ENCODE assay signal across 25 cellular contexts in the genomic region with DNA sequence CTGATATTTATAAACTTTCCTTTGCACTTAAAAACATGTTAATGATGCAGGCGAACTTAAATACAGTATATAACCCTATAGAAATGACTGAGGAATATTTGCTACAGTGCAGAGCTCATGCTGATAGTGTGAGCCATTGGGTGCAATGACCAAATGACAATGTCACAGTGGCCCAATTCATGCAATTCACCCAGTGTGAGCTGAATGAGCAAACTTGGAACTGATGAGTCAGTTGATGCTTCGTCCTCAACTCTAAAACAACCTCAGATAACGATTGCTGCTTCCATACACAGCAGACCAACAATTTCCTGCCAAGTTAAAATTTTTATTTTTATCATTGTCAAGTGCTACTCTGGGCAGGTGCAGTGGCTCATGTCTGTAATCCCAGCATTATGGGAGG. TPM values are rescaled to one million over a fixed set of nuclear protein-coding genes. Genes with fewer than 3 reads are reported as not detected.
DNase-seq lines count a peak whose midpoint lies in the region; ATAC-seq lines count a peak whose summit lies in the region.
"Had no signal": no experiment of that assay in that cellular context is flagged by ENCODE, and none has a peak within 500 bp of the region (broad histone marks: within the 10 kb centered on the region; RNA-seq: fewer than 3 reads in every experiment).

No MANE protein-coding gene starts in this region.

- peak overlapping the region; percentile 59 for H3K27ac Mint-ChIP-seq in activated naive CD4-positive, alpha-beta T cell treated with anti-CD3 and anti-CD28 coated beads, Interleukin-2, amount 50 U/mL, for 24 hours
- peak overlapping the region; percentile 84 for H3K27ac Mint-ChIP-seq in activated CD4-positive, alpha-beta memory T cell treated with anti-CD3 and anti-CD28 coated beads, Interleukin-2, amount 10 ng/mL, durations not matched to agents 7 days and 5 days
- peak overlapping the region; percentile 46 for H3K27ac Mint-ChIP-seq in activated naive CD8-positive, alpha-beta T cell treated with anti-CD3 and anti-CD28 coated beads for 36 hours
- H3K27ac Mint-ChIP-seq in stimulated activated naive CD8-positive, alpha-beta T cell treated with anti-CD3 and anti-CD28 coated beads, Interleukin-15, Interleukin-2, amounts not matched to agents 100 ng/mL and 50 ng/mL, for 24 hours = peak overlapping the region; percentile 36
- H3K27ac Mint-ChIP-seq: activated B cell treated with CpG ODN at 0.5 μM for 24 hours; dendritic cell treated with granulocyte-macrophage colony-stimulating factor and Interleukin-4, amounts not matched to agents 40 ng/mL and 50 ng/mL, for 4 days; H9 had no signal

- DNase-seq in activated naive CD4-positive, alpha-beta T cell (lab: John Stamatoyannopoulos, UW) = no peak
- DNase-seq in activated CD4-positive, alpha-beta memory T cell treated with anti-CD3 and anti-CD28 coated beads, Interleukin-2, amount 10 ng/mL, durations not matched to agents 7 days and 5 days = peak; percentile 61
- DNase-seq in activated naive CD8-positive, alpha-beta T cell treated with anti-CD3 and anti-CD28 coated beads for 36 hours = no peak
- DNase-seq in NCI-H2029 treated with DMSO at 0.1 percent for 48 hours (lab: John Stamatoyannopoulos, UW) = no peak
- DNase-seq: activated B cell treated with CpG ODN at 0.5 μM for 24 hours; activated CD8-positive, alpha-beta memory T cell treated with anti-CD3 and anti-CD28 coated beads, Interleukin-2, amount 50 U/mL, for 4 hours; activated gamma-delta T cell treated with Interleukin-2 at 50 U/mL for 16 hours; Calu3; caudate nucleus; DMS79 treated with DMSO at 0.1 percent for 48 hours; esophagus squamous epithelium; foreskin melanocyte; H9; NCI-H2171; NCI-H524 treated with DMSO at 0.1 percent for 48 hours; ovary; retina; Right ventricle myocardium superior; small intestine; T-helper 9 cell had no signal

- no peaks in the 10 kb centered on the region for H3K27me3 Mint-ChIP-seq in activated naive CD4-positive, alpha-beta T cell treated with anti-CD3 and anti-CD28 coated beads, Interleukin-2, amount 50 U/mL, for 24 hours
- H3K27me3 Mint-ChIP-seq in activated CD4-positive, alpha-beta memory T cell treated with anti-CD3 and anti-CD28 coated beads, Interleukin-2, amount 10 ng/mL, durations not matched to agents 7 days and 5 days = no peaks in the 10 kb centered on the region
- no peaks in the 10 kb centered on the region for H3K27me3 Mint-ChIP-seq in activated naive CD8-positive, alpha-beta T cell treated with anti-CD3 and anti-CD28 coated beads for 36 hours
- no peaks in the 10 kb centered on the region for H3K27me3 Mint-ChIP-seq in stimulated activated naive CD8-positive, alpha-beta T cell treated with anti-CD3 and anti-CD28 coated beads, Interleukin-15, Interleukin-2, amounts not matched to agents 100 ng/mL and 50 ng/mL, for 24 hours
- H3K27me3 Mint-ChIP-seq: activated B cell treated with CpG ODN at 0.5 μM for 24 hours; dendritic cell treated with granulocyte-macrophage colony-stimulating factor and Interleukin-4, amounts not matched to agents 40 ng/mL and 50 ng/mL, for 4 days had no signal

- no peak overlapping the region for H3K4me3 Mint-ChIP-seq in activated naive CD4-positive, alpha-beta T cell treated with anti-CD3 and anti-CD28 coated beads, Interleukin-2, amount 50 U/mL, for 24 hours
- H3K4me3 Mint-ChIP-seq in activated CD4-positive, alpha-beta memory T cell treated with anti-CD3 and anti-CD28 coated beads, Interleukin-2, amount 10 ng/mL, durations not matched to agents 7 days and 5 days = no peak overlapping the region
- no peak overlapping the region for H3K4me3 Mint-ChIP-seq in activated naive CD8-positive, alpha-beta T cell treated with anti-CD3 and anti-CD28 coated beads for 36 hours
- no peak overlapping the region for H3K4me3 Mint-ChIP-seq in stimulated activated naive CD8-positive, alpha-beta T cell treated with anti-CD3 and anti-CD28 coated beads, Interleukin-15, Interleukin-2, amounts not matched to agents 100 ng/mL and 50 ng/mL, for 24 hours
- H3K4me3 Mint-ChIP-seq: activated B cell treated with CpG ODN at 0.5 μM for 24 hours; CD14-positive monocyte; dendritic cell treated with granulocyte-macrophage colony-stimulating factor and Interleukin-4, amounts not matched to agents 40 ng/mL and 50 ng/mL, for 4 days; H9 had no signal

- POLR2A ChIA-PET in activated CD4-positive, alpha-beta memory T cell treated with anti-CD3 and anti-CD28 coated beads, Interleukin-2, amount 10 ng/mL, durations not matched to agents 7 days and 5 days (lab: Charles Lee) = interaction anchor here (1.2 to 11.9 kb wide), 7 partner anchors 11 to 162 kb away, joined by 3 to 171 read pairs (median 3); partner anchors contain the start of gene ZC3HAV1L

- H3K36me3 Mint-ChIP-seq in activated naive CD4-positive, alpha-beta T cell treated with anti-CD3 and anti-CD28 coated beads, Interleukin-2, amount 50 U/mL, for 24 hours = peaks cover 49% of the 10 kb centered on the region
- peaks cover 91% of the 10 kb centered on the region for H3K36me3 Mint-ChIP-seq in activated CD4-positive, alpha-beta memory T cell treated with anti-CD3 and anti-CD28 coated beads, Interleukin-2, amount 10 ng/mL, durations not matched to agents 7 days and 5 days (ENCODE audit: low read depth)
- H3K36me3 Mint-ChIP-seq in activated naive CD8-positive, alpha-beta T cell treated with anti-CD3 and anti-CD28 coated beads for 36 hours = peaks cover 67% of the 10 kb centered on the region
- H3K36me3 Mint-ChIP-seq in stimulated activated naive CD8-positive, alpha-beta T cell treated with anti-CD3 and anti-CD28 coated beads, Interleukin-15, Interleukin-2, amounts not matched to agents 100 ng/mL and 50 ng/mL, for 24 hours (ENCODE audit: low read depth) = peaks cover 95% of the 10 kb centered on the region

- H3K9me3 Mint-ChIP-seq in activated naive CD4-positive, alpha-beta T cell treated with anti-CD3 and anti-CD28 coated beads, Interleukin-2, amount 50 U/mL, for 24 hours = peaks cover 4% of the 10 kb centered on the region
- H3K9me3 Mint-ChIP-seq in activated CD4-positive, alpha-beta memory T cell treated with anti-CD3 and anti-CD28 coated beads, Interleukin-2, amount 10 ng/mL, durations not matched to agents 7 days and 5 days = no peaks in the 10 kb centered on the region
- H3K9me3 Mint-ChIP-seq in activated naive CD8-positive, alpha-beta T cell treated with anti-CD3 and anti-CD28 coated beads for 36 hours = peaks cover 4% of the 10 kb centered on the region
- H3K9me3 Mint-ChIP-seq in stimulated activated naive CD8-positive, alpha-beta T cell treated with anti-CD3 and anti-CD28 coated beads, Interleukin-15, Interleukin-2, amounts not matched to agents 100 ng/mL and 50 ng/mL, for 24 hours = no peaks in the 10 kb centered on the region
- H3K9me3 Mint-ChIP-seq: activated B cell treated with CpG ODN at 0.5 μM for 24 hours; CD14-positive monocyte; dendritic cell treated with granulocyte-macrophage colony-stimulating factor and Interleukin-4, amounts not matched to agents 40 ng/mL and 50 ng/mL, for 4 days; H9 had no signal

- peaks cover 65% of the 10 kb centered on the region for H3K4me1 Mint-ChIP-seq in activated naive CD4-positive, alpha-beta T cell treated with anti-CD3 and anti-CD28 coated beads, Interleukin-2, amount 50 U/mL, for 24 hours
- peaks cover 79% of the 10 kb centered on the region for H3K4me1 Mint-ChIP-seq in activated CD4-positive, alpha-beta memory T cell treated with anti-CD3 and anti-CD28 coated beads, Interleukin-2, amount 10 ng/mL, durations not matched to agents 7 days and 5 days
- H3K4me1 Mint-ChIP-seq in activated naive CD8-positive, alpha-beta T cell treated with anti-CD3 and anti-CD28 coated beads for 36 hours = peaks cover 41% of the 10 kb centered on the region
- peaks cover 67% of the 10 kb centered on the region for H3K4me1 Mint-ChIP-seq in stimulated activated naive CD8-positive, alpha-beta T cell treated with anti-CD3 and anti-CD28 coated beads, Interleukin-15, Interleukin-2, amounts not matched to agents 100 ng/mL and 50 ng/mL, for 24 hours (ENCODE audit: low read depth)
- H3K4me1 Mint-ChIP-seq: H9 had no signal

- no peak for ATAC-seq in GM21360 (IDR thresholded peaks at IDR 0.05; ENCODE audit: unreplicated experiment)

- CTCF ChIA-PET in activated CD4-positive, alpha-beta memory T cell treated with anti-CD3 and anti-CD28 coated beads, Interleukin-2, amount 10 ng/mL, durations not matched to agents 7 days and 5 days (lab: Charles Lee) = interaction anchor here (1.1 to 1.9 kb wide), 2 partner anchors 27 to 30 kb away, joined by 4 to 7 read pairs; no protein-coding TSS in a partner anchor

RNA-seq across cellular contexts. Expression of gene ZC3HAV1L, which starts 12.1 kb away (rescaled TPM):
- total RNA-seq in activated CD4-positive, alpha-beta memory T cell treated with anti-CD3 and anti-CD28 coated beads, Interleukin-2, amount 10 ng/mL, durations not matched to agents 7 days and 5 days = 10 to 100 TPM; 16.7 to 17.8 TPM
- total RNA-seq in activated naive CD8-positive, alpha-beta T cell treated with anti-CD3 and anti-CD28 coated beads for 36 hours = 10 to 100 TPM; 12.9 to 13.4 TPM
- total RNA-seq: H9 had no signal
